Comparison of ENCODE assay signal across 6 cellular contexts in genomic region chr16:88651276-88651988, GRCh38.
A peak's percentile ranks its signal among the peaks of the same experiment; 100 is the strongest.
DNase-seq lines count a peak whose midpoint lies in the region; ATAC-seq lines count a peak whose summit lies in the region.

No MANE protein-coding gene starts in this region.

- peak; percentile 85 for DNase-seq in activated CD8-positive, alpha-beta memory T cell treated with anti-CD3 and anti-CD28 coated beads for 24 hours
- no peak for DNase-seq in iPS DF 6.9 (ENCODE audit: low read depth, low spot score)
- peak; percentile 63 to 87 for DNase-seq in stimulated activated CD8-positive, alpha-beta memory T cell treated with anti-CD3 and anti-CD28 coated beads, Interleukin-7, amount 100 ng/mL, for 48 hours (ENCODE audit: extremely low read depth in 1 of 2, low read depth in 1 of 2)
- no peak for DNase-seq in NCI-H2227 treated with DMSO at 0.1 percent for 48 hours (lab: John Stamatoyannopoulos, UW)

- no peak overlapping the region for H3K27ac ChIP-seq in iPS DF 6.9 (ENCODE audit: low read length)

- peak overlapping the region; percentile 20; the same call in 1 of the 2 replicates for H3K4me3 ChIP-seq in iPS DF 6.9 (ENCODE audit: low read length)

- no CpG with 5 or more reads among the region's 24 CpGs for WGBS in iPS DF 6.9 (ENCODE audit: insufficient coverage, insufficient read length)

- H3K4me1 ChIP-seq in iPS DF 6.9 (ENCODE audit: control insufficient read depth, insufficient read depth, low read length) = peaks cover 4% of the 10 kb centered on the region

- H3K36me3 ChIP-seq in iPS DF 6.9 (ENCODE audit: control insufficient read depth, insufficient read depth, low read length) = peaks cover 26% of the 10 kb centered on the region

- H3K27me3 ChIP-seq in iPS DF 6.9 (ENCODE audit: control insufficient read depth, insufficient read depth, low read length) = no peaks in the 10 kb centered on the region

- ATAC-seq in GM18519 (IDR thresholded peaks at IDR 0.05; ENCODE audit: low FRiP score, unreplicated experiment) (peak; percentile 43), HG03280 (IDR thresholded peaks at IDR 0.05; ENCODE audit: unreplicated experiment) (peak; percentile 73)

- no peaks in the 10 kb centered on the region for H3K9me3 ChIP-seq in iPS DF 6.9 (ENCODE audit: control insufficient read depth, insufficient read depth, low read length)

Comparison
In these comparisons a context has a peak if more than half of its experiments do, and no peak if none do; other contexts are left out.
1. DNase-seq: peak in activated CD8-positive, alpha-beta memory T cell treated with anti-CD3 and anti-CD28 coated beads for 24 hours (single experiment) and stimulated activated CD8-positive, alpha-beta memory T cell treated with anti-CD3 and anti-CD28 coated beads, Interleukin-7, amount 100 ng/mL, for 48 hours (2 of 2); none in iPS DF 6.9 (single experiment) and NCI-H2227 treated with DMSO at 0.1 percent for 48 hours (single experiment).